Comparison of ENCODE assay signal across 10 cellular contexts in the genomic region with DNA sequence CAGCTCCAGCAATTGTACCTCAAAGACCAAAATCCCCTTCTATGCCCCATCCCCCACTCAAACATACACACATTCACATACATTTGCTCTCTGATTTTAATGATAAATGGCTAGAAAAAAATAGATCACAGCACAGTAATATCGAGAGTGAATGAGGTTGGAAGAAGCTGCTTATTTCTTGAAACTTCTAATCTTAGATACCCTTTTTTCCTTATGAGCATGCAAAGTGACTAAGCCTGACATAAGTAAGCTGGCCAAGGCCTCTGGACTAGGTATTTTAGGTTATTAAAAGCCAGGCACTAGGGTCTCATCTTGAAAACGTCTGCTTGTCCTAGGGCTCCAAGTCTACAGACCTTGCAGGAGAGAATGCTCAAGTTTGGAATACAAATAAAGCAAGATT.
DNase-seq lines count a peak whose midpoint lies in the region; ATAC-seq, FAIRE-seq and TF ChIP-seq lines count a peak whose summit lies in the region.
"Had no signal": no experiment of that assay in that cellular context is flagged by ENCODE, and none has a peak within 500 bp of the region (broad histone marks: within the 10 kb centered on the region; RNA-seq: fewer than 3 reads in every experiment).

No MANE protein-coding gene starts in this region.

- DNase-seq in head of caudate nucleus (no peak), HTR-8/SVneo (ENCODE audit: insufficient read length, low spot score) (no peak), GF-D8 (lab: John Stamatoyannopoulos, UW) (no peak), foreskin melanocyte (no peak)
- DNase-seq: activated naive CD4-positive, alpha-beta T cell; NCI-H187 treated with DMSO at 0.1 percent for 48 hours had no signal

- H3K36me3 Mint-ChIP-seq in nephron (ENCODE audit: low read depth), result peaks cover 28% of the 10 kb centered on the region

- H3K27me3 Mint-ChIP-seq in nephron (ENCODE audit: low read depth), result no peaks in the 10 kb centered on the region

- no peak overlapping the region for H3K4me3 Mint-ChIP-seq in nephron

- H3K9me3 Mint-ChIP-seq in nephron, result peaks cover 8% of the 10 kb centered on the region

- peak overlapping the region in 2 of 3 experiments; percentile 2 to 75 for H3K27ac Mint-ChIP-seq in nephron

- ATAC-seq in GM18858 (IDR thresholded peaks at IDR 0.05; ENCODE audit: unreplicated experiment) (peak; percentile 59), GM21526 (IDR thresholded peaks at IDR 0.05; ENCODE audit: low FRiP score, unreplicated experiment) (peak; percentile 66), HG03442 (IDR thresholded peaks at IDR 0.05; ENCODE audit: unreplicated experiment) (peak; percentile 58)

- H3K4me1 Mint-ChIP-seq in nephron, result peaks cover 62% of the 10 kb centered on the region

- intact Hi-C loops in head of caudate nucleus (cut with DNase I), result no loop called here

- FAIRE-seq in HTR-8/SVneo (lab: Jason Lieb, UNC), result no peak

- no peak for TF ChIP-seq CTCF in nephron (IDR thresholded peaks at IDR 0.05; ENCODE audit: unreplicated experiment in 3 of 3)
